Comparison of ENCODE assay signal across 8 cellular contexts in the genomic region with DNA sequence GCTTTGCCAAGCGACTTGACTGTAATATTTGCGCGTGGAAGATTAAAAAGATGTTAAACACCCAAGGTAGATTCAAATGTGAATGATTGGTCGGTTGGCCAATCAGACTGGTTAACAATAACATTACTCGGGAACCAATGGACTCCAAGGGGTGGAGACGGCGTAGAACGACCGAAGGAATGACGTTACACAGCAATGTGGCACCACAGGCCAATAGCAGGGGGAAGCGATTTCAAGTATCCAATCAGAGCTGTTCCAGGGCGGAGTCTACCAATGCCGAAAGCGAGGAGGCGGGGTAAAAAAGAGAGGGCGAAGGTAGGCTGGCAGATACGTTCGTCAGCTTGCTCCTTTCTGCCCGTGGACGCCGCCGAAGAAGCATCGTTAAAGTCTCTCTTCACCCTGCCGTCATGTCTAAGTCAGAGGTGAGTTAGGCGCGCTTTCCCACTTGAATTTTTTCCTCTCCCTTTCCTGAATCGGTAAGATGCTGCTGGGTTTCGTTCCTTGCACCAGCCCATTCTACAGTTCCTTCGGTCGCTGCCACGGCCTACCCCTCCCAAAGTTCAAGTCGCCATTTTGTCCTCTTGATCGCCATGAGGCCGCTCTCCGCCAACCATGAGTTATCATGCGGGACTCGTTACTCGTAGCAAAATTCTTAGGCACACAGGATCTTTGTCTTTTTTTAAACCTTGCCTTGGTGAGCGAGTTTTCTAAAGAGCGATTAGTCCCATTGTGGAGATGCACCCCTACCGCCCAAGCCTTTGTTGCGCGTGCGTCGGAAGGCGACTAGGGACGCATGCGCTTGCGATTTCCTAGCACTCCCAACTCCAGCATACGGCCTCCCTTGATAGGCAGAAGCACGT. TPM values are rescaled to one million over a fixed set of nuclear protein-coding genes. Genes with fewer than 3 reads are reported as not detected.
DNase-seq lines count a peak whose midpoint lies in the region; ATAC-seq and TF ChIP-seq lines count a peak whose summit lies in the region.

A gene (plus strand): TSS at position 326 of the 860 bp plus-strand sequence. CDS start 82 bp downstream, at position 408.

- H3K4me1 ChIP-seq in smooth muscle cell (ENCODE audit: low read depth) = peaks cover 36% of the 10 kb centered on the region

- H3K4me3 ChIP-seq in AG04450 (ENCODE audit: low read depth, low read length) = peak within 1 kb of the TSS; percentile 93
- peak within 1 kb of the TSS; percentile 98 for H3K4me3 ChIP-seq in WI38 (ENCODE audit: low read depth, low read length)
- H3K4me3 ChIP-seq in cardiac fibroblast (replicated peaks in 1 of 2; ENCODE audit: low read depth in 2 of 2, low read length in 2 of 2) = peak within 1 kb of the TSS; percentile 82 to 87
- peak within 1 kb of the TSS; percentile 74 for H3K4me3 ChIP-seq in smooth muscle cell

- peaks cover 16% of the 10 kb centered on the region for H3K36me3 ChIP-seq in smooth muscle cell (ENCODE audit: low read depth)

- H2AFZ ChIP-seq in smooth muscle cell (ENCODE audit: low read depth) = peak within 1 kb of the TSS; percentile 81

- peaks cover 29% of the 10 kb centered on the region for H3F3A ChIP-seq in smooth muscle cell (ENCODE audit: low read depth)

- CTCF ChIA-PET in AG04450 (lab: Charles Lee) = interaction anchor here (0.7 to 3.2 kb wide), 11 partner anchors 13 to 99 kb away, joined by 3 to 22 read pairs (median 5); a partner anchor contains a TSS

- POLR2A ChIA-PET in AG04450 (lab: Yijun Ruan, JAX) = interaction anchor here (0.6 to 2.6 kb wide), 30 partner anchors 8 to 136 kb away, joined by 3 to 36 read pairs (median 5); a partner anchor contains a TSS

- peak within 1 kb of the TSS; percentile 96 for H3K4me2 ChIP-seq in smooth muscle cell

- under 1% methylated on average over 51 of the region's 51 CpGs for WGBS in smooth muscle cell (ENCODE audit: low lambda C conversion rate)

- ATAC-seq in GM18907 (IDR thresholded peaks at IDR 0.05; ENCODE audit: unreplicated experiment) (peak; percentile 92), HG03139 (IDR thresholded peaks at IDR 0.05; ENCODE audit: unreplicated experiment) (peak; percentile 89)

- peaks cover 49% of the 10 kb centered on the region for H4K20me1 ChIP-seq in smooth muscle cell (ENCODE audit: low read depth)

- TF ChIP-seq CTCF in AG04450 (IDR thresholded peaks at IDR 0.05; ENCODE audit: low read depth, low read length) = no peak
- no peak for TF ChIP-seq CTCF in WI38 (IDR thresholded peaks at IDR 0.05; ENCODE audit: low read depth, low read length)
- no peak for TF ChIP-seq CTCF in cardiac fibroblast (IDR thresholded peaks at IDR 0.05; ENCODE audit: low read depth, low read length)
- TF ChIP-seq CTCF in smooth muscle cell (IDR thresholded peaks at IDR 0.05; ENCODE audit: borderline replicate concordance, insufficient read depth, poor library complexity, severe bottlenecking) = no peak

- DNase-seq in AG04450 (ENCODE audit: low read depth, low spot score) (peak; percentile 100), NCI-H2227 treated with DMSO at 0.1 percent for 48 hours (lab: John Stamatoyannopoulos, UW) (peak; percentile 99), cardiac fibroblast (ENCODE audit: low read depth in 2 of 2) (peak; percentile 100), iPS-NIHi7 (ENCODE audit: extremely low spot score) (peak; percentile 91), smooth muscle cell (lab: John Stamatoyannopoulos, UW; ENCODE audit: unreplicated experiment) (peak; percentile 86)

- H3K27ac ChIP-seq in AG04450 (ENCODE audit: low read depth, low read length) (peak within 1 kb of the TSS; percentile 87), smooth muscle cell (ENCODE audit: low read depth) (peak within 1 kb of the TSS; percentile 89)

- H3K9me3 ChIP-seq in AG04450 (ENCODE audit: control insufficient read depth, insufficient read depth, low read length) = no peaks in the 10 kb centered on the region
- H3K9me3 ChIP-seq in smooth muscle cell (replicated peaks; ENCODE audit: low read depth) = no peaks in the 10 kb centered on the region

- H3K27me3 ChIP-seq in AG04450 (ENCODE audit: control insufficient read depth, insufficient read depth, low read length) = no peaks in the 10 kb centered on the region
- H3K27me3 ChIP-seq in smooth muscle cell (ENCODE audit: low read depth) = no peaks in the 10 kb centered on the region

- peak within 1 kb of the TSS; percentile 90 for H3K9ac ChIP-seq in smooth muscle cell (ENCODE audit: low read depth)

- peaks cover 74% of the 10 kb centered on the region for H3K79me2 ChIP-seq in smooth muscle cell (ENCODE audit: low read depth)

RNA-seq across cellular contexts. Expression of the gene that starts here (rescaled TPM):
- polyA plus RNA-seq in AG04450 (2011; rRNA removed) (741 and 845 TPM in 2 replicates), smooth muscle cell (440 and 451 TPM in 2 replicates)
- polyA minus RNA-seq in AG04450 (2011; rRNA and poly(A)+ RNA removed) = 1,089 and 1,312 TPM in 2 replicates
- 378 and 483 TPM in 2 replicates for total RNA-seq in smooth muscle cell

Comparison
In these comparisons a context has a peak if more than half of its experiments do, and no peak if none do; other contexts are left out.
1. Peak in every context shown above with its lines: DNase-seq, ATAC-seq, H3K4me3 ChIP-seq and H3K27ac ChIP-seq.